In the genomic region with DNA sequence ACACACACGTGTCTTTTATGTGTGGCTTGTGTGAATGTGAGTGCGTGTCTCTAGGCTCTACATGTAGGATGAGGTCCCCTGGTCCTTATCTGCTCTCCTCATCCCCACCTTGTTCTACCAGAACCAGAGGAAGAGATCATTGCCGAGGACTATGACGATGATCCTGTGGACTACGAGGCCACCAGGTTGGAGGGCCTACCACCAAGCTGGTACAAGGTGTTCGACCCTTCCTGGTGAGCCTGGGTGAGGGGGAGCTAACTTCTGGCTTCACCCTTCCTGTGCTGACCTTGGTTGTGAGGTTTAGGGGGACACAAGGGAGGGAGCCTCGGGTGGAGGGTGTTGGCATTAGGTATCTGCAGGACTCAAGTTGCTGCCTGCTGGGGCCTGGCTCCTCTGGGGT, we compare ENCODE assay signal across 24 cellular contexts. TPM values are rescaled to one million over a fixed set of nuclear protein-coding genes. Genes with fewer than 3 reads are reported as not detected.
A peak's percentile ranks its signal among the peaks of the same experiment; 100 is the strongest.
DNase-seq lines count a peak whose midpoint lies in the region; ATAC-seq, FAIRE-seq and TF ChIP-seq lines count a peak whose summit lies in the region.
"Had no signal": no experiment of that assay in that cellular context is flagged by ENCODE, and none has a peak within 500 bp of the region (broad histone marks: within the 10 kb centered on the region; RNA-seq: fewer than 3 reads in every experiment).

No MANE protein-coding gene starts in this region.

- WGBS in sigmoid colon, 2 donors = 92 to 95% methylated on average over 7 of the region's 7 CpGs
- 96% methylated on average over 7 of the region's 7 CpGs for WGBS in thymus

- no peak for TF ChIP-seq CTCF in astrocyte (IDR thresholded peaks at IDR 0.05; ENCODE audit: insufficient read depth, low read depth, low read length)
- TF ChIP-seq CTCF in sigmoid colon (IDR thresholded peaks at IDR 0.05) = no peak

- TF ChIP-seq POLR2A in sigmoid colon (IDR thresholded peaks at IDR 0.05) = no peak

- H3K9me3 Mint-ChIP-seq in astrocyte (ENCODE audit: unreplicated experiment) = no peaks in the 10 kb centered on the region
- H3K9me3 Mint-ChIP-seq: CD4-positive, CD25-positive, alpha-beta regulatory T cell; CD8-positive, alpha-beta memory T cell; HFFc6 had no signal

- H3K9me3 ChIP-seq in T-helper 17 cell (ENCODE audit: control insufficient read depth, low read length, poor library complexity, severe bottlenecking) (no peaks in the 10 kb centered on the region), astrocyte (ENCODE audit: insufficient read depth, low read depth, low read length) (no peaks in the 10 kb centered on the region), sigmoid colon (no peaks in the 10 kb centered on the region), thymus (ENCODE audit: control insufficient read depth) (no peaks in the 10 kb centered on the region)
- H3K9me3 ChIP-seq: BE2C had no signal

- H2AFZ ChIP-seq in astrocyte (ENCODE audit: low read depth, low read length) = no peak overlapping the region
- H2AFZ ChIP-seq: GM23248 had no signal

- no peak overlapping the region for H3K4me2 ChIP-seq in astrocyte (ENCODE audit: low read length)

- H3K4me3 ChIP-seq in astrocyte (ENCODE audit: insufficient read depth, low read depth, low read length) = no peak overlapping the region
- no peak overlapping the region for H3K4me3 ChIP-seq in sigmoid colon
- H3K4me3 ChIP-seq in thymus (ENCODE audit: low read length) = no peak overlapping the region
- H3K4me3 ChIP-seq: GM12878, GM23248 had no signal

- no peak for TF ChIP-seq EP300 in sigmoid colon (IDR thresholded peaks at IDR 0.05)

- H3K36me3 ChIP-seq in astrocyte (ENCODE audit: insufficient read depth, low read length) (peaks cover 5% of the 10 kb centered on the region), sigmoid colon (peaks cover 0 to 41% (median 8%) of the 10 kb centered on the region in 4 donors), thymus (ENCODE audit: control insufficient read depth, insufficient read depth) (peaks cover 46% of the 10 kb centered on the region)

- H3K27me3 Mint-ChIP-seq in T-helper 17 cell = no peaks in the 10 kb centered on the region
- no peaks in the 10 kb centered on the region for H3K27me3 Mint-ChIP-seq in astrocyte (ENCODE audit: low read depth, unreplicated experiment)
- H3K27me3 Mint-ChIP-seq: CD4-positive, CD25-positive, alpha-beta regulatory T cell had no signal

- H3K27ac Mint-ChIP-seq in T-helper 17 cell (peak overlapping the region; percentile 49), astrocyte (ENCODE audit: unreplicated experiment) (peak overlapping the region; percentile 19)
- H3K27ac Mint-ChIP-seq: HFFc6 had no signal

- no peak overlapping the region for H3K9ac ChIP-seq in astrocyte (ENCODE audit: low read length)
- H3K9ac ChIP-seq: GM23248 had no signal

- intact Hi-C loops in sigmoid colon (cut with DNase I) = no loop called here

- H3K27ac ChIP-seq in astrocyte (ENCODE audit: low read depth, low read length) (no peak overlapping the region), sigmoid colon (no peak overlapping the region), thymus (ENCODE audit: low read depth) (peak overlapping the region; percentile 5)
- H3K27ac ChIP-seq: GM23248, HL-60 had no signal

- no peak for FAIRE-seq in astrocyte (lab: Jason Lieb, UNC)
- FAIRE-seq: A204.1, GM12878 had no signal

- no peak overlapping the region for H3K4me3 Mint-ChIP-seq in T-helper 17 cell
- H3K4me3 Mint-ChIP-seq in astrocyte (ENCODE audit: unreplicated experiment) = no peak overlapping the region
- H3K4me3 Mint-ChIP-seq: CD4-positive, CD25-positive, alpha-beta regulatory T cell; CD8-positive, alpha-beta memory T cell; HFFc6 had no signal

- H3K4me1 Mint-ChIP-seq in T-helper 17 cell (peaks cover 13% of the 10 kb centered on the region), astrocyte (ENCODE audit: low read depth, unreplicated experiment) (peaks cover 8% of the 10 kb centered on the region)

- no peak for ATAC-seq in T-helper 17 cell
- ATAC-seq: GM12878, HCT116 had no signal

- DNase-seq in T-helper 17 cell = no peak
- no peak for DNase-seq in astrocyte (ENCODE audit: low read depth)
- peak; percentile 46 for DNase-seq in sigmoid colon
- no peak for DNase-seq in HUDEP-2 (lab: John Stamatoyannopoulos, UW; ENCODE audit: unreplicated experiment in 76 of 76)
- no peak for DNase-seq in stimulated activated CD4-positive, alpha-beta T cell treated with anti-CD3 and anti-CD28 coated beads, Interleukin-4, amount 100 ng/mL, for 24 hours
- DNase-seq: ACHN; BE2C; C1 segment of cervical spinal cord; CD4-positive, CD25-positive, alpha-beta regulatory T cell; CD8-positive, alpha-beta memory T cell; COR-L47; DMS 273 treated with DMSO at 0.1 percent for 48 hours; DMS53; DND-41; EL; GM23248; H7; HFFc6; IMR-90 had no signal

- peaks cover 42% of the 10 kb centered on the region for H3K79me2 ChIP-seq in astrocyte (ENCODE audit: insufficient read depth, low read length)

- H4K20me1 ChIP-seq in astrocyte (ENCODE audit: insufficient read depth, low read length) = peaks cover 24% of the 10 kb centered on the region

- H3K27me3 ChIP-seq in astrocyte (ENCODE audit: insufficient read depth, low read length) (no peaks in the 10 kb centered on the region), sigmoid colon (no peaks in the 10 kb centered on the region), thymus (ENCODE audit: control insufficient read depth, insufficient read depth) (no peaks in the 10 kb centered on the region)
- H3K27me3 ChIP-seq: BE2C had no signal

- H3K36me3 Mint-ChIP-seq in T-helper 17 cell (ENCODE audit: low read depth) (peaks cover 2% of the 10 kb centered on the region), astrocyte (ENCODE audit: low read depth, unreplicated experiment) (peaks cover 7% of the 10 kb centered on the region)

- H3K4me1 ChIP-seq in astrocyte (ENCODE audit: insufficient read depth, low read length) = peaks cover 3% of the 10 kb centered on the region
- peaks cover 0 to 19% (median 16%) of the 10 kb centered on the region in 4 donors for H3K4me1 ChIP-seq in sigmoid colon
- H3K4me1 ChIP-seq in thymus (ENCODE audit: control insufficient read depth, insufficient read depth, low read length) = peaks cover 7% of the 10 kb centered on the region
- H3K4me1 ChIP-seq: BE2C had no signal

RNA-seq across cellular contexts. Expression of gene PQBP1, which starts 3.3 kb away (rescaled TPM):
- 10 to 100 TPM; 66.7 to 68.8 TPM for total RNA-seq in T-helper 17 cell
- total RNA-seq in astrocyte = 88.2 and 101 TPM in 2 replicates
- 100 to 1,000 TPM in 2 of 4 donors, 10 to 100 TPM in 2; 83.1 to 103 (median 94.9) TPM for total RNA-seq in sigmoid colon
- polyA plus RNA-seq in sigmoid colon = 10 to 100 TPM; 65.0 to 80.8 (median 77.5) TPM
- polyA plus RNA-seq in thymus = 86.0 TPM

RNA-seq across cellular contexts. Expression of gene TIMM17B, which starts 3.5 kb away (rescaled TPM):
- 10 to 100 TPM; 33.6 to 41.9 TPM for total RNA-seq in T-helper 17 cell
- total RNA-seq in astrocyte = 57.7 and 58.2 TPM in 2 replicates
- 10 to 100 TPM; 37.7 to 59.6 (median 45.7) TPM for total RNA-seq in sigmoid colon
- 10 to 100 TPM; 38.4 to 63.1 (median 53.4) TPM for polyA plus RNA-seq in sigmoid colon
- polyA plus RNA-seq in thymus = 52.3 TPM

RNA-seq across cellular contexts. Expression of gene SLC35A2, which starts 10.4 kb away (rescaled TPM):
- total RNA-seq in T-helper 17 cell (10 to 100 TPM; 34.8 to 50.7 TPM), astrocyte (54.3 and 60.8 TPM in 2 replicates), sigmoid colon (10 to 100 TPM in 1 of 4 donors, 1 to 10 TPM in 3; 5.6 to 20.2 (median 6.0) TPM)
- polyA plus RNA-seq in sigmoid colon (10 to 100 TPM in 1 of 3 donors, 1 to 10 TPM in 2; 6.0 to 43.9 (median 9.0) TPM), thymus (13.3 TPM)

RNA-seq across cellular contexts. Expression of gene PIM2, which starts 17.8 kb away (rescaled TPM):
- total RNA-seq in T-helper 17 cell (100 to 1,000 TPM; 301 to 481 TPM), astrocyte (12.5 and 13.4 TPM in 2 replicates), sigmoid colon (1 to 10 TPM; 2.4 to 6.9 (median 4.4) TPM)
- polyA plus RNA-seq in sigmoid colon (10 to 100 TPM in 1 of 3 donors, 1 to 10 TPM in 2; 6.6 to 42.0 (median 6.7) TPM), thymus (75.4 TPM)

RNA-seq across cellular contexts. Expression of gene OTUD5, which starts 56.3 kb away (rescaled TPM):
- 10 to 100 TPM; 91.0 to 91.6 TPM for total RNA-seq in T-helper 17 cell
- total RNA-seq in astrocyte = 56.1 and 62.5 TPM in 2 replicates
- 10 to 100 TPM; 33.6 to 41.4 (median 38.0) TPM for total RNA-seq in sigmoid colon
- 10 to 100 TPM; 22.4 to 39.3 (median 24.6) TPM for polyA plus RNA-seq in sigmoid colon
- polyA plus RNA-seq in thymus = 62.4 TPM
